26 cellular contexts compared by ENCODE assay signal in genomic region chr4:128623508-128624215, GRCh38.
"Had no signal": no experiment of that assay in that cellular context is flagged by ENCODE, and none has a peak within 500 bp of the region (broad histone marks: within the 10 kb centered on the region; RNA-seq: fewer than 3 reads in every experiment).

No MANE protein-coding gene starts in this region.

- H3K9ac ChIP-seq: parathyroid adenoma had no signal

- ATAC-seq: effector memory CD8-positive, alpha-beta T cell; gastrocnemius medialis; left lobe of liver; naive thymus-derived CD4-positive, alpha-beta T cell; right lobe of liver; stimulated activated naive B cell treated with anti-CD40 and anti-IgM and Interleukin-4, amounts not matched to agents 10 μg/mL and 1 μg/mL and 100 μg/mL, for 72 hours had no signal

- H3K27me3 Mint-ChIP-seq: effector memory CD8-positive, alpha-beta T cell; progenitor cell of endocrine pancreas; stimulated activated naive B cell treated with anti-CD40 and anti-IgM and Interleukin-4, amounts not matched to agents 10 μg/mL and 1 μg/mL and 100 μg/mL, for 72 hours; stimulated activated naive CD8-positive, alpha-beta T cell treated with anti-CD3 and anti-CD28 coated beads, Interleukin-15, Interleukin-2, amounts not matched to agents 100 ng/mL and 50 ng/mL, for 24 hours had no signal

- H3K27ac Mint-ChIP-seq: effector memory CD8-positive, alpha-beta T cell; memory B cell; mesothelial cell of epicardium; naive thymus-derived CD4-positive, alpha-beta T cell; progenitor cell of endocrine pancreas; stimulated activated naive B cell treated with anti-CD40 and anti-IgM and Interleukin-4, amounts not matched to agents 10 μg/mL and 1 μg/mL and 100 μg/mL, for 72 hours; stimulated activated naive CD8-positive, alpha-beta T cell treated with anti-CD3 and anti-CD28 coated beads, Interleukin-15, Interleukin-2, amounts not matched to agents 100 ng/mL and 50 ng/mL, for 24 hours had no signal

- H3K36me3 Mint-ChIP-seq: memory B cell; mesothelial cell of epicardium; stimulated activated naive B cell treated with anti-CD40 and anti-IgM and Interleukin-4, amounts not matched to agents 10 μg/mL and 1 μg/mL and 100 μg/mL, for 72 hours had no signal

- H3K9me3 Mint-ChIP-seq: effector memory CD8-positive, alpha-beta T cell had no signal

- DNase-seq: cortex of kidney; effector memory CD8-positive, alpha-beta T cell; erythroblast; esophagus squamous epithelium; gastrocnemius medialis; head of caudate nucleus; naive thymus-derived CD4-positive, alpha-beta T cell; right lobe of liver; small intestine; stimulated activated CD4-positive, alpha-beta T cell treated with anti-CD3 and anti-CD28 coated beads, Interleukin-15, amount 100 ng/mL, for 24 hours; stimulated activated CD4-positive, alpha-beta T cell treated with anti-CD3 and anti-CD28 coated beads, Interleukin-2, amount 100 ng/mL, for 48 hours; stimulated activated naive B cell treated with anti-CD40 and anti-IgM and Interleukin-4, amounts not matched to agents 10 μg/mL and 1 μg/mL and 100 μg/mL, for 72 hours; upper lobe of left lung had no signal

- H3K9me3 ChIP-seq: esophagus squamous epithelium, gastrocnemius medialis, neutrophil, right lobe of liver, thoracic aorta, upper lobe of left lung had no signal

- H3K36me3 ChIP-seq: esophagus squamous epithelium, gastrocnemius medialis, neutrophil, right lobe of liver, thoracic aorta, tibial nerve, upper lobe of left lung had no signal

- H3K27ac ChIP-seq: esophagus squamous epithelium, gastrocnemius medialis, neutrophil, parathyroid adenoma, right lobe of liver, thoracic aorta, tibial nerve, upper lobe of left lung had no signal

- H3K4me3 ChIP-seq: esophagus squamous epithelium, gastrocnemius medialis, lung, right lobe of liver, thoracic aorta, tibial nerve, upper lobe of left lung had no signal

- H3K4me1 Mint-ChIP-seq: memory B cell; mesothelial cell of epicardium; naive thymus-derived CD4-positive, alpha-beta T cell; stimulated activated naive B cell treated with anti-CD40 and anti-IgM and Interleukin-4, amounts not matched to agents 10 μg/mL and 1 μg/mL and 100 μg/mL, for 72 hours had no signal

- H3K4me3 Mint-ChIP-seq: effector memory CD8-positive, alpha-beta T cell; memory B cell; mesothelial cell of epicardium; naive thymus-derived CD4-positive, alpha-beta T cell; stimulated activated naive B cell treated with anti-CD40 and anti-IgM and Interleukin-4, amounts not matched to agents 10 μg/mL and 1 μg/mL and 100 μg/mL, for 72 hours; stimulated activated naive CD8-positive, alpha-beta T cell treated with anti-CD3 and anti-CD28 coated beads, Interleukin-15, Interleukin-2, amounts not matched to agents 100 ng/mL and 50 ng/mL, for 24 hours had no signal

- FAIRE-seq: endometrium, keratinocyte, small intestine, urothelium cell line had no signal
